ENCODE assay signal across 8 cellular contexts in the genomic region with DNA sequence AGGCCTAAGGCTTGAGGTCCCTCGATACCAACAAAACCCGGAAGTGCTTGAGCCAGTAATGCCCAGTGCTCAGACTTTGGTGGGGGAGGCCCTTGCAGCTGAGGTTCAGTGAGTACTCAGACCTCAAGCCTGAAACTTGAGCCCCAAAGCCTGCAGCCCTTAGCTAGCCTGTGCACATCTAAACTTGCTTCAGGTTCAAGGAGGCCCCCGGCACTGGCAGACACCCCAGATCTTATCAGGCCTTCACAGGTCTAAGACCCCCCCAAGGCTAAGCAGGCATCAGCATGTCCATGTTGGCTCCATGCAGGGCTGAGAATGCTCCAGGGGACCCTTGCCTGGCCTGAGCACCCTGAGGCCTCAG. TPM values are rescaled to one million over a fixed set of nuclear protein-coding genes. Genes with fewer than 3 reads are reported as not detected.
DNase-seq lines count a peak whose midpoint lies in the region; ATAC-seq and TF ChIP-seq lines count a peak whose summit lies in the region.

No MANE protein-coding gene starts in this region.

- peak overlapping the region; percentile 65 for H3K9ac ChIP-seq in Karpas-422 (ENCODE audit: low read length)
- no peak overlapping the region for H3K9ac ChIP-seq in neuronal stem cell (ENCODE audit: low read depth, low read length, poor library complexity)

- peaks cover 3% of the 10 kb centered on the region; the same call in 1 of the 2 replicates for H4K20me1 ChIP-seq in DOHH2 (ENCODE audit: control insufficient read depth, insufficient read depth, low read depth, low read length)
- peaks cover 4% of the 10 kb centered on the region; the same call in 1 of the 2 replicates for H4K20me1 ChIP-seq in Karpas-422 (ENCODE audit: insufficient read depth, low read depth, low read length)

- H4K8ac ChIP-seq in neuronal stem cell (ENCODE audit: low read depth, low read length): no peak overlapping the region

- no peak overlapping the region for H2BK120ac ChIP-seq in neuronal stem cell (ENCODE audit: low read depth, low read length)

- no peak overlapping the region for H2AFZ ChIP-seq in Karpas-422 (ENCODE audit: low read length)
- H2AFZ ChIP-seq in neuronal stem cell (ENCODE audit: low read length): peak overlapping the region; percentile 99

- peaks cover 8% of the 10 kb centered on the region; the same call in 1 of the 2 replicates for H3F3A ChIP-seq in DOHH2 (ENCODE audit: control insufficient read depth, insufficient read depth)

- no peak overlapping the region for H3K4ac ChIP-seq in neuronal stem cell (ENCODE audit: low read length)

- H2BK5ac ChIP-seq in neuronal stem cell (ENCODE audit: low read length): peak overlapping the region; percentile 4

- H3K27me3 ChIP-seq in DOHH2 (ENCODE audit: control insufficient read depth, low read length) (no peaks in the 10 kb centered on the region), Karpas-422 (ENCODE audit: low read length) (no peaks in the 10 kb centered on the region), neuronal stem cell (ENCODE audit: control insufficient read depth in 3 of 3, insufficient read depth in 3 of 3, low read depth in 1 of 3, low read length in 3 of 3) (peaks cover 0 to 6% (median 0%) of the 10 kb centered on the region in 3 experiments)

- H2BK12ac ChIP-seq in neuronal stem cell (ENCODE audit: low read length): no peak overlapping the region

- peak; percentile 72 for DNase-seq in Karpas-422
- peak; percentile 28 for DNase-seq in dermis blood vessel endothelial cell
- DNase-seq in neuronal stem cell (ENCODE audit: low spot score): peak; percentile 9
- no peak for DNase-seq in NCI-H1105 treated with DMSO at 0.1 percent for 48 hours (lab: John Stamatoyannopoulos, UW)
- DNase-seq in NCI-H128 (lab: John Stamatoyannopoulos, UW; ENCODE audit: unreplicated experiment): no peak

- no peak overlapping the region for H3K23ac ChIP-seq in neuronal stem cell (ENCODE audit: low read depth, low read length, poor library complexity)

- peaks cover 34% of the 10 kb centered on the region for H3K4me1 ChIP-seq in DOHH2 (ENCODE audit: control insufficient read depth, low read length)
- peaks cover 45% of the 10 kb centered on the region for H3K4me1 ChIP-seq in Karpas-422 (ENCODE audit: low read length)
- peaks cover 15 to 18% of the 10 kb centered on the region in 2 donors for H3K4me1 ChIP-seq in neuronal stem cell (ENCODE audit: control insufficient read depth in 2 of 2, insufficient read depth in 1 of 2, low read depth in 1 of 2, low read length in 2 of 2)

- H3K36me3 ChIP-seq in DOHH2 (ENCODE audit: control insufficient read depth, low read length) (no peaks in the 10 kb centered on the region), Karpas-422 (ENCODE audit: insufficient read depth, low read length) (no peaks in the 10 kb centered on the region), neuronal stem cell (replicated peaks in 1 of 2; ENCODE audit: control insufficient read depth in 2 of 2, insufficient read depth in 2 of 2, low read length in 2 of 2) (peaks cover 9 to 14% of the 10 kb centered on the region in 2 donors)

- TF ChIP-seq CTCF in DOHH2 (IDR thresholded peaks at IDR 0.05; ENCODE audit: low read depth, low read length, poor library complexity, severe bottlenecking): no peak

- H4K91ac ChIP-seq in neuronal stem cell (ENCODE audit: low read depth, low read length, poor library complexity): no peak overlapping the region

- no peak overlapping the region for H3K4me3 ChIP-seq in DOHH2 (ENCODE audit: low read length)
- peak overlapping the region; percentile 88; the same call in 1 of the 2 replicates for H3K4me3 ChIP-seq in Karpas-422 (ENCODE audit: low read length)
- no peak overlapping the region for H3K4me3 ChIP-seq in neuronal stem cell (ENCODE audit: low read length in 2 of 2)

- H2BK15ac ChIP-seq in neuronal stem cell (ENCODE audit: low read length): no peak overlapping the region

- H3K9me3 ChIP-seq in DOHH2 (ENCODE audit: control insufficient read depth, insufficient read depth, low read length): no peaks in the 10 kb centered on the region
- H3K9me3 ChIP-seq in Karpas-422 (ENCODE audit: low read length): no peaks in the 10 kb centered on the region
- H3K9me3 ChIP-seq in neuronal stem cell (replicated peaks in 1 of 2; ENCODE audit: control insufficient read depth in 2 of 2, insufficient read depth in 1 of 2, low read depth in 1 of 2, low read length in 2 of 2): no peaks in the 10 kb centered on the region

- H3K4me2 ChIP-seq in DOHH2 (ENCODE audit: low read length): peak overlapping the region; percentile 83
- peak overlapping the region; percentile 88 for H3K4me2 ChIP-seq in Karpas-422 (ENCODE audit: low read depth, low read length, poor library complexity, severe bottlenecking)
- peak overlapping the region; percentile 99 for H3K4me2 ChIP-seq in neuronal stem cell (ENCODE audit: insufficient read depth, low read length, poor library complexity, severe bottlenecking)

- H3K79me1 ChIP-seq in neuronal stem cell (ENCODE audit: low read depth, low read length): no peaks in the 10 kb centered on the region

- H3K9me2 ChIP-seq in DOHH2 (replicated peaks; ENCODE audit: control insufficient read depth, low read length) (no peaks in the 10 kb centered on the region), Karpas-422 (replicated peaks; ENCODE audit: insufficient read depth, low read length) (no peaks in the 10 kb centered on the region)

- no peak overlapping the region for H3K18ac ChIP-seq in neuronal stem cell (ENCODE audit: low read length)

- ATAC-seq in GM21526 (IDR thresholded peaks at IDR 0.05; ENCODE audit: low FRiP score, unreplicated experiment): no peak
- ATAC-seq in HG03095 (IDR thresholded peaks at IDR 0.05; ENCODE audit: unreplicated experiment): no peak

- no CpG with 5 or more reads among the region's 3 CpGs for WGBS in neuronal stem cell (ENCODE audit: extremely low coverage in 2 of 2, insufficient read length in 2 of 2, insufficient replicate concordance in 1 of 2), 2 donors

- no peak overlapping the region for H2AK5ac ChIP-seq in neuronal stem cell (ENCODE audit: low read depth, low read length)

- H3K27ac ChIP-seq in DOHH2 (ENCODE audit: low read depth, low read length): peak overlapping the region; percentile 12
- H3K27ac ChIP-seq in Karpas-422 (ENCODE audit: low read length): peak overlapping the region; percentile 92
- H3K27ac ChIP-seq in neuronal stem cell (replicated peaks; ENCODE audit: low read length): no peak overlapping the region

- H3K14ac ChIP-seq in neuronal stem cell (ENCODE audit: low read length): no peak overlapping the region

- no peaks in the 10 kb centered on the region for H3K79me2 ChIP-seq in DOHH2 (ENCODE audit: control insufficient read depth, low read length)
- H3K79me2 ChIP-seq in Karpas-422 (ENCODE audit: low read length): no peaks in the 10 kb centered on the region

RNA-seq across cellular contexts. Expression of a gene that starts 1.0 kb away (rescaled TPM):
- 3.2 and 8.4 TPM in 2 replicates for total RNA-seq in Karpas-422 (2014; rRNA removed; shearing (Covaris generic); ENCODE audit: low replicate concordance)
- 8.5 and 14.7 TPM in 2 replicates for total RNA-seq in dermis blood vessel endothelial cell
- 13.2 TPM for polyA plus RNA-seq in neuronal stem cell (2013, experiment 1 of 2)
- polyA plus RNA-seq in neuronal stem cell (2013, experiment 2 of 2): 14.0 TPM

RNA-seq across cellular contexts. Expression of a gene that starts 23.6 kb away (rescaled TPM):
- total RNA-seq in Karpas-422 (2014; rRNA removed; shearing (Covaris generic); ENCODE audit: low replicate concordance): not detected in 2 replicates
- total RNA-seq in dermis blood vessel endothelial cell: not detected in 2 replicates
- polyA plus RNA-seq in neuronal stem cell (2013, experiment 1 of 2): 0.01 TPM
- 0.04 TPM for polyA plus RNA-seq in neuronal stem cell (2013, experiment 2 of 2)

RNA-seq across cellular contexts. Expression of a gene that starts 36.4 kb away (rescaled TPM):
- 7.6 and 16.9 TPM in 2 replicates for total RNA-seq in Karpas-422 (2014; rRNA removed; shearing (Covaris generic); ENCODE audit: low replicate concordance)
- 10.6 and 11.7 TPM in 2 replicates for total RNA-seq in dermis blood vessel endothelial cell
- polyA plus RNA-seq in neuronal stem cell (2013, experiment 1 of 2): 4.9 TPM
- 4.8 TPM for polyA plus RNA-seq in neuronal stem cell (2013, experiment 2 of 2)

RNA-seq across cellular contexts. Expression of a gene that starts 43.7 kb away (rescaled TPM):
- not detected in 2 replicates for total RNA-seq in Karpas-422 (2014; rRNA removed; shearing (Covaris generic); ENCODE audit: low replicate concordance)
- 1.1 and 1.7 TPM in 2 replicates for total RNA-seq in dermis blood vessel endothelial cell
- 1.4 TPM for polyA plus RNA-seq in neuronal stem cell (2013, experiment 1 of 2)
- polyA plus RNA-seq in neuronal stem cell (2013, experiment 2 of 2): 1.4 TPM

Comparison
In these comparisons a context has a peak if more than half of its experiments do, and no peak if none do; other contexts are left out.
1. DNase-seq: peak in Karpas-422 (single experiment), dermis blood vessel endothelial cell (single experiment) and neuronal stem cell (single experiment); none in NCI-H1105 treated with DMSO at 0.1 percent for 48 hours (single experiment) and NCI-H128 (single experiment).
2. Peak in every context shown above with its lines, with median percentiles within 50 percentile points of each other: H3K4me2 ChIP-seq.